8 cellular contexts compared by ENCODE assay signal in genomic region chr1:213989071-213989739, GRCh38. TPM values are rescaled to one million over a fixed set of nuclear protein-coding genes. Genes with fewer than 3 reads are reported as not detected.
DNase-seq lines count a peak whose midpoint lies in the region; ATAC-seq and TF ChIP-seq lines count a peak whose summit lies in the region.

No MANE protein-coding gene starts in this region.

- H3K9me3 ChIP-seq in hepatocyte (ENCODE audit: low read depth) (no peaks in the 10 kb centered on the region), gastrocnemius medialis (no peaks in the 10 kb centered on the region)

- H3K9me2 ChIP-seq in hepatocyte (replicated peaks; ENCODE audit: insufficient read depth) = no peaks in the 10 kb centered on the region

- H3K4me1 ChIP-seq in hepatocyte (ENCODE audit: insufficient read depth) = peaks cover 25% of the 10 kb centered on the region
- H3K4me1 ChIP-seq in gastrocnemius medialis = peaks cover 20 to 23% of the 10 kb centered on the region in 2 donors

- WGBS in hepatocyte (ENCODE audit: low lambda C conversion rate, missing lambda C conversion rate) = 1% methylated on average over 25 of the region's 35 CpGs

- peaks cover 67 to 83% (median 81%) of the 10 kb centered on the region in 3 donors for H3K27me3 Mint-ChIP-seq in CD14-positive monocyte (ENCODE audit: low read depth in 3 of 3)
- peaks cover 89% of the 10 kb centered on the region for H3K27me3 Mint-ChIP-seq in activated T-helper 2 cell treated with anti-CD3 and anti-CD28 coated beads, Interferon-gamma antibody, Interleukin-2, Interleukin-4, amounts not matched to agents 10 μg/mL and 5 μg/mL and 100 μg/mL, durations not matched to agents 14 hours and 24 hours and 36 hours (ENCODE audit: low read depth)

- ATAC-seq in HG03432 (IDR thresholded peaks at IDR 0.05; ENCODE audit: unreplicated experiment) = peak; percentile 40
- peak; percentile 9 to 15 for ATAC-seq in gastrocnemius medialis
- no peak for ATAC-seq in HG02973 (IDR thresholded peaks at IDR 0.05; ENCODE audit: unreplicated experiment)
- no peak for ATAC-seq in GM19467 (IDR thresholded peaks at IDR 0.05; ENCODE audit: unreplicated experiment)

- H3K4me1 Mint-ChIP-seq in CD14-positive monocyte = peaks cover 29% of the 10 kb centered on the region
- peaks cover 25% of the 10 kb centered on the region for H3K4me1 Mint-ChIP-seq in activated T-helper 2 cell treated with anti-CD3 and anti-CD28 coated beads, Interferon-gamma antibody, Interleukin-2, Interleukin-4, amounts not matched to agents 10 μg/mL and 5 μg/mL and 100 μg/mL, durations not matched to agents 14 hours and 24 hours and 36 hours (ENCODE audit: low read depth)

- H3K4me2 ChIP-seq in hepatocyte = peak overlapping the region; percentile 95

- no peak for TF ChIP-seq POLR2A in gastrocnemius medialis (IDR thresholded peaks at IDR 0.05)

- in situ Hi-C loops in gastrocnemius medialis (cut with MboI; ENCODE audit: low sequenced_read_pairs in 4 of 4) = no loop called here

- H3K36me3 ChIP-seq in hepatocyte (replicated peaks; ENCODE audit: insufficient read depth, low read depth) (no peaks in the 10 kb centered on the region), gastrocnemius medialis (no peaks in the 10 kb centered on the region)

- intact Hi-C loops in CD14-positive monocyte (cut with micrococcal nuclease) = no loop called here
- intact Hi-C loops in activated T-helper 2 cell treated with anti-CD3 and anti-CD28 coated beads, Interferon-gamma antibody, Interleukin-2, Interleukin-4, amounts not matched to agents 10 μg/mL and 5 μg/mL and 100 μg/mL, durations not matched to agents 14 hours and 24 hours and 36 hours (cut with micrococcal nuclease) = loop anchor here (5.0 kb wide), 1 partner anchor 338 kb away; no protein-coding TSS in a partner anchor
- intact Hi-C loops in gastrocnemius medialis (cut with DNase I; ENCODE audit: low total_unique reads) = loop anchor here (2.0 to 5.0 kb wide), 2 partner anchors 40 to 133 kb away; no protein-coding TSS in a partner anchor
- intact Hi-C loops in posterior vena cava (cut with DNase I) = no loop called here

- H3K27ac Mint-ChIP-seq in CD14-positive monocyte = no peak overlapping the region
- no peak overlapping the region for H3K27ac Mint-ChIP-seq in activated T-helper 2 cell treated with anti-CD3 and anti-CD28 coated beads, Interferon-gamma antibody, Interleukin-2, Interleukin-4, amounts not matched to agents 10 μg/mL and 5 μg/mL and 100 μg/mL, durations not matched to agents 14 hours and 24 hours and 36 hours

- DNase-seq in CD14-positive monocyte (ENCODE audit: low spot score) (no peak), hepatocyte (ENCODE audit: low spot score) (peak; percentile 42), gastrocnemius medialis (no peak), posterior vena cava (ENCODE audit: low spot score) (no peak)
- DNase-seq in activated T-helper 2 cell treated with anti-CD3 and anti-CD28 coated beads, Interferon-gamma antibody, Interleukin-2, Interleukin-4, amounts not matched to agents 10 μg/mL and 5 μg/mL and 100 μg/mL, durations not matched to agents 14 hours and 24 hours and 36 hours (ENCODE audit: low spot score) = no peak

- peaks cover 3% of the 10 kb centered on the region for H3K79me2 ChIP-seq in hepatocyte

- peaks cover 8 to 39% (median 29%) of the 10 kb centered on the region in 7 donors for H3K9me3 Mint-ChIP-seq in CD14-positive monocyte
- H3K9me3 Mint-ChIP-seq in activated T-helper 2 cell treated with anti-CD3 and anti-CD28 coated beads, Interferon-gamma antibody, Interleukin-2, Interleukin-4, amounts not matched to agents 10 μg/mL and 5 μg/mL and 100 μg/mL, durations not matched to agents 14 hours and 24 hours and 36 hours = no peaks in the 10 kb centered on the region

- no peaks in the 10 kb centered on the region for H4K20me1 ChIP-seq in hepatocyte (ENCODE audit: insufficient read depth, poor library complexity, severe bottlenecking)

- H3K27ac ChIP-seq in hepatocyte = peak overlapping the region; percentile 88
- peak overlapping the region; percentile 90 to 92 (median 90) for H3K27ac ChIP-seq in gastrocnemius medialis

- H2AFZ ChIP-seq in hepatocyte = peak overlapping the region; percentile 85

- TF ChIP-seq CTCF in CD14-positive monocyte (IDR thresholded peaks at IDR 0.05) (no peak), hepatocyte (IDR thresholded peaks at IDR 0.05; ENCODE audit: poor library complexity) (no peak), gastrocnemius medialis (IDR thresholded peaks at IDR 0.05 in 4 of 5, conservative IDR thresholded peaks at IDR 0.05 in 1 of 5) (no peak)

- H3K27me3 ChIP-seq in hepatocyte (peaks cover 32% of the 10 kb centered on the region), gastrocnemius medialis (peaks cover 3 to 21% (median 15%) of the 10 kb centered on the region in 3 donors)

- H3K4me3 Mint-ChIP-seq in CD14-positive monocyte = peak overlapping the region; percentile 85 to 95
- peak overlapping the region; percentile 89 for H3K4me3 Mint-ChIP-seq in activated T-helper 2 cell treated with anti-CD3 and anti-CD28 coated beads, Interferon-gamma antibody, Interleukin-2, Interleukin-4, amounts not matched to agents 10 μg/mL and 5 μg/mL and 100 μg/mL, durations not matched to agents 14 hours and 24 hours and 36 hours (ENCODE audit: low read depth)

- H3K4me3 ChIP-seq in hepatocyte = peak overlapping the region; percentile 86
- H3K4me3 ChIP-seq in gastrocnemius medialis = peak overlapping the region; percentile 65 to 85 (median 82)

- H3K36me3 Mint-ChIP-seq in CD14-positive monocyte = peaks cover 4 to 16% of the 10 kb centered on the region in 2 donors
- peaks cover 3% of the 10 kb centered on the region for H3K36me3 Mint-ChIP-seq in activated T-helper 2 cell treated with anti-CD3 and anti-CD28 coated beads, Interferon-gamma antibody, Interleukin-2, Interleukin-4, amounts not matched to agents 10 μg/mL and 5 μg/mL and 100 μg/mL, durations not matched to agents 14 hours and 24 hours and 36 hours (ENCODE audit: low read depth)

RNA-seq across cellular contexts. Expression of gene PROX1, which starts 1.4 kb away (rescaled TPM):
- polyA plus RNA-seq in CD14-positive monocyte = not detected
- not detected in 2 replicates for total RNA-seq in activated T-helper 2 cell treated with anti-CD3 and anti-CD28 coated beads, Interferon-gamma antibody, Interleukin-2, Interleukin-4, amounts not matched to agents 10 μg/mL and 5 μg/mL and 100 μg/mL, durations not matched to agents 14 hours and 24 hours and 36 hours
- 15.7 and 18.7 TPM in 2 replicates for total RNA-seq in hepatocyte
- 4.8 and 6.7 TPM in 2 replicates for polyA plus RNA-seq in hepatocyte
- 1 to 10 TPM; 4.1 to 8.0 (median 5.5) TPM for total RNA-seq in gastrocnemius medialis
- total RNA-seq in posterior vena cava = 10 to 100 TPM in 1 of 2 donors, 1 to 10 TPM in 1; 8.8 to 13.7 TPM

Comparison
In these comparisons a context has a peak if more than half of its experiments do, and no peak if none do; other contexts are left out.
1. ATAC-seq: peak in HG03432 (single experiment) and gastrocnemius medialis (2 of 2); none in HG02973 (single experiment) and GM19467 (single experiment).
2. intact Hi-C loops: an anchor here in activated T-helper 2 cell treated with anti-CD3 and anti-CD28 coated beads, Interferon-gamma antibody, Interleukin-2, Interleukin-4, amounts not matched to agents 10 μg/mL and 5 μg/mL and 100 μg/mL, durations not matched to agents 14 hours and 24 hours and 36 hours (5.0 kb wide) and gastrocnemius medialis (2.0 to 5.0 kb wide); none called in CD14-positive monocyte and posterior vena cava.